In the genomic region with DNA sequence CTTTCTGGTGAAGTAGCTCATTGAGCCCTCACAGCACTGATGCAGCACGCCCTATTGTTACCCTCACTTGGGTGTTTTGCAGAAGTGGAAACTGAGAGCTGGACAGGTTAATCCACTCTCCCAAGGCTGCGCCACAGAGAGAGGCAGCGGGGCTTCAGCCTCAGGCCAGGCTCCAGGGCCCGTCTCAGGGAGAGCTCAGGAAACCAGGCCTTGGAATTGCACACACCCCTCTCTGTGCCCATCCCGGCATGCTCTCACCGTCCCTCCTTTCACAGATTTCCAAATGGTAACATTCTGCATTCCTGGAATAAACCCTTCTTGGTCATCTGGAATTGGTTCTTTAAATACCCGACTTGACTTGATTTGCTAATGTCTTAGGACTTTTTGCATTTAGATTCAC, we compare ENCODE assay signal across 25 cellular contexts. TPM values are rescaled to one million over a fixed set of nuclear protein-coding genes. Genes with fewer than 3 reads are reported as not detected.
"Had no signal": no experiment of that assay in that cellular context is flagged by ENCODE, and none has a peak within 500 bp of the region (broad histone marks: within the 10 kb centered on the region; RNA-seq: fewer than 3 reads in every experiment).

No MANE protein-coding gene starts in this region.

- DNase-seq: activated CD4-positive, alpha-beta memory T cell treated with anti-CD3 and anti-CD28 coated beads for 36 hours; activated CD4-positive, alpha-beta T cell treated with anti-CD3 and anti-CD28 coated beads for 48 hours; activated CD8-positive, alpha-beta memory T cell treated with anti-CD3 and anti-CD28 coated beads, Interleukin-2, amount 50 U/mL, for 48 hours; activated gamma-delta T cell; activated naive CD4-positive, alpha-beta T cell treated with anti-CD3 and anti-CD28 coated beads, Interleukin-2, amount 10 ng/mL, durations not matched to agents 7 days and 5 days; activated naive CD8-positive, alpha-beta T cell treated with anti-CD3 and anti-CD28 coated beads, Interleukin-2, amount 10 ng/mL, durations not matched to agents 7 days and 5 days; activated T-cell treated with anti-CD3 and anti-CD28 coated beads, Interleukin-2, amount 50 U/mL, for 24 hours; amniotic stem cell; brain microvascular endothelial cell; cortex of kidney; foreskin keratinocyte; heart right ventricle; kidney glomerular epithelial cell; lower lobe of right lung; mucosa of descending colon; stimulated activated CD4-positive, alpha-beta T cell treated with anti-CD3 and anti-CD28 coated beads, Interleukin-2, amount 100 ng/mL, for 48 hours; stimulated activated naive CD8-positive, alpha-beta T cell treated with anti-CD3 and anti-CD28 coated beads, Interleukin-15, Interleukin-2, amounts not matched to agents 100 U/mL and 50 U/mL, for 24 hours; T-helper 17 cell; T1000; WERI-Rb-1 had no signal

- ATAC-seq: activated CD4-positive, CD25-positive, alpha-beta regulatory T cell treated with anti-CD3 and anti-CD28 coated beads, Interleukin-2, amount 50 U/mL, for 24 hours; foreskin keratinocyte; heart right ventricle; left lung; lower lobe of right lung; mucosa of descending colon; stimulated activated naive CD8-positive, alpha-beta T cell treated with anti-CD3 and anti-CD28 coated beads, Interleukin-15, Interleukin-2, amounts not matched to agents 100 U/mL and 50 U/mL, for 24 hours; T-helper 17 cell had no signal

- H3K4me1 ChIP-seq: foreskin keratinocyte, left lung, lower lobe of right lung had no signal

- H3K27me3 ChIP-seq: brain microvascular endothelial cell, foreskin keratinocyte, upper lobe of left lung had no signal

- H3K4me3 ChIP-seq: heart right ventricle, left lung, lower lobe of right lung, mucosa of descending colon, upper lobe of left lung had no signal

- H3K36me3 ChIP-seq: brain microvascular endothelial cell, heart right ventricle, left lung, lower lobe of right lung, upper lobe of left lung, WERI-Rb-1 had no signal

- H3K9me3 ChIP-seq: heart right ventricle, left lung, lower lobe of right lung, mucosa of descending colon, upper lobe of left lung had no signal

- H3K27ac ChIP-seq: brain microvascular endothelial cell, foreskin keratinocyte, heart right ventricle, left lung, lower lobe of right lung, upper lobe of left lung, WERI-Rb-1 had no signal

RNA-seq across cellular contexts. Expression of gene TWIST2, which starts 51.5 kb away (rescaled TPM):
- total RNA-seq: activated CD4-positive, alpha-beta memory T cell treated with anti-CD3 and anti-CD28 coated beads for 36 hours; activated CD8-positive, alpha-beta memory T cell treated with anti-CD3 and anti-CD28 coated beads for 36 hours; activated naive CD8-positive, alpha-beta T cell treated with anti-CD3 and anti-CD28 coated beads, Interleukin-2, amount 10 ng/mL, durations not matched to agents 7 days and 5 days; progenitor cell of endocrine pancreas; T-helper 17 cell had no signal
